ENCODE assay signal across 22 cellular contexts in genomic region chr5:180143656-180144364, GRCh38.
"Had no signal": no experiment of that assay in that cellular context is flagged by ENCODE, and none has a peak within 500 bp of the region (broad histone marks: within the 10 kb centered on the region; RNA-seq: fewer than 3 reads in every experiment).

No MANE protein-coding gene starts in this region.

- H3K27ac Mint-ChIP-seq: activated B cell treated with CpG ODN at 0.5 μM for 24 hours; activated CD4-positive, alpha-beta memory T cell treated with anti-CD3 and anti-CD28 coated beads for 36 hours; activated CD4-positive, alpha-beta T cell treated with anti-CD3 and anti-CD28 coated beads for 36 hours; activated naive CD8-positive, alpha-beta T cell treated with anti-CD3 and anti-CD28 coated beads, Interleukin-2, amount 10 ng/mL, durations not matched to agents 7 days and 5 days; endodermal cell; naive thymus-derived CD4-positive, alpha-beta T cell; progenitor cell of endocrine pancreas; stimulated activated naive CD8-positive, alpha-beta T cell treated with anti-CD3 and anti-CD28 coated beads, Interleukin-15, Interleukin-2, amounts not matched to agents 100 ng/mL and 50 ng/mL, for 24 hours; T-helper 1 cell treated with Interleukin-12 subunit alpha and Interleukin-12 subunit beta and Interleukin-4 antibody, amounts not matched to agents 30 μg/mL and 1 μg/mL, for 36 hours had no signal

- H3K4me3 Mint-ChIP-seq: activated B cell treated with CpG ODN at 0.5 μM for 24 hours; activated CD4-positive, alpha-beta memory T cell treated with anti-CD3 and anti-CD28 coated beads for 36 hours; activated CD4-positive, alpha-beta T cell treated with anti-CD3 and anti-CD28 coated beads for 36 hours; activated naive CD8-positive, alpha-beta T cell treated with anti-CD3 and anti-CD28 coated beads, Interleukin-2, amount 10 ng/mL, durations not matched to agents 7 days and 5 days; endodermal cell; naive thymus-derived CD4-positive, alpha-beta T cell; neural crest cell; stimulated activated naive CD8-positive, alpha-beta T cell treated with anti-CD3 and anti-CD28 coated beads, Interleukin-15, Interleukin-2, amounts not matched to agents 100 ng/mL and 50 ng/mL, for 24 hours; T-helper 1 cell treated with Interleukin-12 subunit alpha and Interleukin-12 subunit beta and Interleukin-4 antibody, amounts not matched to agents 30 μg/mL and 1 μg/mL, for 36 hours had no signal

- H3K9me3 ChIP-seq: uterus had no signal

- H3K4me1 ChIP-seq: heart left ventricle, uterus had no signal

- H3K4me1 Mint-ChIP-seq: activated B cell treated with CpG ODN at 0.5 μM for 24 hours; activated CD4-positive, alpha-beta T cell treated with anti-CD3 and anti-CD28 coated beads for 36 hours; activated naive CD8-positive, alpha-beta T cell treated with anti-CD3 and anti-CD28 coated beads, Interleukin-2, amount 10 ng/mL, durations not matched to agents 7 days and 5 days; endodermal cell; naive thymus-derived CD4-positive, alpha-beta T cell had no signal

- H3K36me3 ChIP-seq: heart left ventricle, tibial nerve, uterus had no signal

- H3K27ac ChIP-seq: coronary artery, heart left ventricle, uterus had no signal

- ATAC-seq: activated CD4-positive, alpha-beta T cell treated with anti-CD3 and anti-CD28 coated beads for 36 hours; heart left ventricle; left colon; naive thymus-derived CD4-positive, alpha-beta T cell had no signal

- DNase-seq: activated B cell treated with CpG ODN at 0.5 μM for 24 hours; activated CD4-positive, alpha-beta memory T cell treated with anti-CD3 and anti-CD28 coated beads for 36 hours; activated CD4-positive, alpha-beta T cell treated with anti-CD3 and anti-CD28 coated beads for 36 hours; activated naive CD4-positive, alpha-beta T cell treated with Interleukin-2 at 50 U/mL for 16 hours; activated naive CD8-positive, alpha-beta T cell treated with anti-CD3 and anti-CD28 coated beads, Interleukin-2, amount 10 ng/mL, durations not matched to agents 7 days and 5 days; activated T-cell treated with anti-CD3 and anti-CD28 coated beads for 4 hours; amygdala; cerebellar nuclear complex; endodermal cell; heart left ventricle; left colon; naive thymus-derived CD4-positive, alpha-beta T cell; retina; stimulated activated CD4-positive, alpha-beta T cell treated with anti-CD3 and anti-CD28 coated beads, Interleukin-4, amount 100 ng/mL, for 4 hours; uterus had no signal

- H3K27me3 ChIP-seq: tibial nerve, uterus had no signal

- H3K4me3 ChIP-seq: coronary artery, heart left ventricle, lung, tibial nerve, uterus had no signal
